Comparison of ENCODE assay signal across 4 cellular contexts in the genomic region with DNA sequence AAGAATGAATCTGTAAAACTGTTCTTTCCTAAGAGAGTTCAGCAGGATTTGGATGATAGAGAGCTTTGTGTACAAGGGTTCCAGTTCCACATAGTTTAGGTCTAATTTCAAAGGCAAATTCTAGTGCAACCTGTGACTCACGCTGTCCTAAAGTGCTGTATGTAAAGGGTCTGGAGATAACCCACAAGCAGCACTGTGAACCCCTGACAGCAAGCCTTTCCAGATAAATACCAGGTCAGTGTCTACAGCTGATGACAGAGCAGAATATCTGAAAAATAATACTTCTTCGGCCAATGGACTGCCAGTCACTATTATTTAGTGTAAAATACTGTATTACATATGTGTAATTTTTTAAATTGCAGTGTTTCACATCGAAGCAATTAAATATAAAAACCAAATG. TPM values are rescaled to one million over a fixed set of nuclear protein-coding genes. Genes with fewer than 3 reads are reported as not detected.
"Had no signal": no experiment of that assay in that cellular context is flagged by ENCODE, and none has a peak within 500 bp of the region (broad histone marks: within the 10 kb centered on the region; RNA-seq: fewer than 3 reads in every experiment).

No MANE protein-coding gene starts in this region.

RNA-seq across cellular contexts. Expression of gene AGAP5, which starts 16.0 kb away (rescaled TPM):
- total RNA-seq: RPMI7951 had no signal

RNA-seq across cellular contexts. Expression of gene SYNPO2L, which starts 58.1 kb away (rescaled TPM):
- total RNA-seq: activated B cell treated with CpG ODN at 0.5 μM for 24 hours, ascending aorta, RPMI7951, T-cell had no signal
